1 cellular context compared by ENCODE assay signal in the genomic region with DNA sequence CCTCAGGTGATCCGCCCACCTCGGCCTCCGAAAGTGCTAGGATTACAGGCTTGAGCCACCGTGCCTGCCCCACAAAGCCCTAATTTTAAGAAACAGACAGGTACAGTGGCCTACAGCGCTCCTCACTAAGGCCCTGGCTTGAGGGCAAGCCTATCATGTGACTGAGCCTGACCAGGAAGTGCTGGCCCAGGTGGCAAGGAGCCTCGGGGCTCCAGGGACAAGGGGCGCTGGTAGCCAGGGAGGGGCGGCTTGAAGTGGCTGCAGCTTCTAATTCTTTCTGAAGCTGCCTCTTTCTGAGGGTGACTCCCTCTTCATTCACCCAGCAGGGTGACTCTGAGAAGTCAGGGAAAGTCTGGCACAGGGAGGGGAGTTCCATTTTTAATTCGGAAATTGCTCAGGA.
TF ChIP-seq lines count a peak whose summit lies in the region.

No MANE protein-coding gene starts in this region.

TF ChIP-seq in K562, 482 proteins besides CTCF, POLR2A, EP300 and RAD21:
- no peak for TF ChIP-seq POLR3A (IDR thresholded peaks at IDR 0.05; ENCODE audit: borderline replicate concordance, extremely low read depth, insufficient read depth, insufficient read length)
- TF ChIP-seq, protein P1, sequence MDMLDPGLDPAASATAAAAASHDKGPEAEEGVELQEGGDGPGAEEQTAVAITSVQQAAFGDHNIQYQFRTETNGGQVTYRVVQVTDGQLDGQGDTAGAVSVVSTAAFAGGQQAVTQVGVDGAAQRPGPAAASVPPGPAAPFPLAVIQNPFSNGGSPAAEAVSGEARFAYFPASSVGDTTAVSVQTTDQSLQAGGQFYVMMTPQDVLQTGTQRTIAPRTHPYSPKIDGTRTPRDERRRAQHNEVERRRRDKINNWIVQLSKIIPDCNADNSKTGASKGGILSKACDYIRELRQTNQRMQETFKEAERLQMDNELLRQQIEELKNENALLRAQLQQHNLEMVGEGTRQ (CRISPR knock-in tag; IDR thresholded peaks at IDR 0.05) = peak; percentile 21; the same call in 1 of the 2 replicates
- TF ChIP-seq XRCC4 (IDR thresholded peaks at IDR 0.05; ENCODE audit: extremely low read depth, insufficient read depth, insufficient read length) = no peak
- TF ChIP-seq, protein P2, sequence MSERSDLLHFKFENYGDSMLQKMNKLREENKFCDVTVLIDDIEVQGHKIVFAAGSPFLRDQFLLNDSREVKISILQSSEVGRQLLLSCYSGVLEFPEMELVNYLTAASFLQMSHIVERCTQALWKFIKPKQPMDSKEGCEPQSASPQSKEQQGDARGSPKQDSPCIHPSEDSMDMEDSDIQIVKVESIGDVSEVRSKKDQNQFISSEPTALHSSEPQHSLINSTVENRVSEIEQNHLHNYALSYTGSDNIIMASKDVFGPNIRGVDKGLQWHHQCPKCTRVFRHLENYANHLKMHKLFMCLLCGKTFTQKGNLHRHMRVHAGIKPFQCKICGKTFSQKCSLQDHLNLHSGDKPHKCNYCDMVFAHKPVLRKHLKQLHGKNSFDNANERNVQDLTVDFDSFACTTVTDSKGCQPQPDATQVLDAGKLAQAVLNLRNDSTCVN (CRISPR knock-in tag; IDR thresholded peaks at IDR 0.05) = no peak
- TF ChIP-seq ZNF79 (CRISPR knock-in tag; IDR thresholded peaks at IDR 0.05; ENCODE audit: low read depth) = no peak
- no peak for TF ChIP-seq ZNF165 (CRISPR knock-in tag; IDR thresholded peaks at IDR 0.05; ENCODE audit: borderline replicate concordance)
- no peak for TF ChIP-seq HEY1 (CRISPR knock-in tag; IDR thresholded peaks at IDR 0.05; ENCODE audit: borderline replicate concordance)
- no peak for TF ChIP-seq CXXC5 (CRISPR knock-in tag; IDR thresholded peaks at IDR 0.05)
